Comparison of ENCODE assay signal across 8 cellular contexts in the genomic region with DNA sequence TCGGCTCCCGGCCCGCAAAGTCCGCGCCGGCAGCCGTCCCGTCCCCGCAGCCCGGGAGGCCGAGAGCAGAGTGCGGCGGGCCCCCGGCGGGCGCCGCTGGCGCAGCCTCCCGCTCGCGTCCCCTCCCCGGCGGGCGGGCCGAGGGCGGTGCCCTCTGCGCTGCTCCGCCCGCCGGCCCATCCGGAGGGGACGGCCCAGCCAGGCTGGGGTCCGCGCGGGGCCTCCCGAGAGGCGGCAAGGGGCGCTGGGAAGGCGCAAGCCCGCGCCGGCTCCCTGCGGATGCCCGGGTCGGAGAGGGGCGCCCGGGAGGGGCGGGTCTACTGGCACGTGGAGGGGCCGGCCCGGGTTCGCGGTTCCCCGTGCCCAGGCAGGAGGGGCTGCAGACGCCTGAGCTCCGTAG. TPM values are rescaled to one million over a fixed set of nuclear protein-coding genes. Genes with fewer than 3 reads are reported as not detected.
DNase-seq lines count a peak whose midpoint lies in the region; ATAC-seq, FAIRE-seq and TF ChIP-seq lines count a peak whose summit lies in the region.

A gene (minus strand): TSS at position 74 of the 400 bp plus-strand sequence. CDS start 126 bp downstream, outside the sequence.
A gene (plus strand): TSS at position 179 of the 400 bp plus-strand sequence. CDS start 1,783 bp downstream, outside the sequence.

- H3K9me1 ChIP-seq in keratinocyte (ENCODE audit: control insufficient read depth, extremely low read depth, insufficient read depth, low read length) = no peaks in the 10 kb centered on the region

- no peak for FAIRE-seq in keratinocyte (lab: Jason Lieb, UNC)

- TF ChIP-seq POLR2A in breast epithelium (IDR thresholded peaks at IDR 0.05) = peak; percentile 5

- intact Hi-C loops in breast epithelium (cut with DNase I; ENCODE audit: low total_unique reads) = loop anchor here (1.0 kb wide), 1 partner anchor 23 kb away; no protein-coding TSS in a partner anchor

- DNase-seq in DMS 273 (lab: John Stamatoyannopoulos, UW; ENCODE audit: unreplicated experiment) (peak; percentile 91), HuH-7.5 (ENCODE audit: low spot score) (peak; percentile 60), T-helper 1 cell (peak in 3 of 5 donors; percentile 27 to 47 (median 27)), breast epithelium (ENCODE audit: low spot score in 2 of 2) (no peak), keratinocyte (ENCODE audit: low read depth, low spot score) (no peak), retina (no peak)
- peak; percentile 20 to 39 for DNase-seq in stimulated activated CD4-positive, alpha-beta T cell treated with anti-CD3 and anti-CD28 coated beads, Interleukin-12 subunit alpha, Interleukin-12 subunit beta, amount 100 ng/mL, for 24 hours (ENCODE audit: low read depth in 2 of 2)

- peak; percentile 23 for ATAC-seq in GM19468 (IDR thresholded peaks at IDR 0.05; ENCODE audit: extremely low read depth, unreplicated experiment)

- no peaks in the 10 kb centered on the region for H4K20me1 ChIP-seq in keratinocyte (ENCODE audit: control insufficient read depth, extremely low read depth, insufficient read depth, low read length)

- H3K4me1 ChIP-seq in breast epithelium (peaks cover 0 to 10% of the 10 kb centered on the region in 2 donors), keratinocyte (ENCODE audit: control insufficient read depth, extremely low read depth, insufficient read depth, low read length) (peaks cover 22% of the 10 kb centered on the region)

- peaks cover 21% of the 10 kb centered on the region for H3K79me2 ChIP-seq in keratinocyte (ENCODE audit: control insufficient read depth, insufficient read depth, low read length)

- peak within 1 kb of the TSS; percentile 74 for H3K4me2 ChIP-seq in keratinocyte (ENCODE audit: control insufficient read depth, extremely low read depth, insufficient read depth, low read depth, low read length)

- H3K9me3 ChIP-seq in breast epithelium (no peaks in the 10 kb centered on the region), keratinocyte (ENCODE audit: control insufficient read depth, low read depth, low read length) (no peaks in the 10 kb centered on the region)

- dilution Hi-C loops in keratinocyte (cut with MboI; ENCODE audit: extremely low pct_ligation_motif_present, low sequenced_read_pairs) = no loop called here

- H3K9ac ChIP-seq in keratinocyte (ENCODE audit: control insufficient read depth, extremely low read depth, insufficient read depth, low read length) = peak within 1 kb of the TSS; percentile 83

- H3K36me3 ChIP-seq in breast epithelium (no peaks in the 10 kb centered on the region), keratinocyte (ENCODE audit: control insufficient read depth in 2 of 2, extremely low read depth in 1 of 2, insufficient read depth in 2 of 2, low read length in 2 of 2) (peaks cover 8 to 11% of the 10 kb centered on the region in 2 experiments)

- peak within 1 kb of the TSS; percentile 64 for H2AFZ ChIP-seq in keratinocyte (ENCODE audit: control insufficient read depth, low read length)

- no peaks in the 10 kb centered on the region for H3K27me3 ChIP-seq in breast epithelium
- no peaks in the 10 kb centered on the region for H3K27me3 ChIP-seq in keratinocyte (ENCODE audit: control insufficient read depth, extremely low read depth, insufficient read depth, low read length)

- H3K27ac ChIP-seq in breast epithelium (peak within 1 kb of the TSS; percentile 99 to 100), keratinocyte (ENCODE audit: control insufficient read depth, insufficient read depth, low read length) (peak within 1 kb of the TSS; percentile 82)

- TF ChIP-seq CTCF in breast epithelium (IDR thresholded peaks at IDR 0.05) = no peak
- TF ChIP-seq CTCF in keratinocyte (optimal IDR thresholded peaks at IDR 0.05 in 1 of 3, IDR thresholded peaks at IDR 0.05 in 1 of 3, conservative IDR thresholded peaks at IDR 0.05 in 1 of 3; ENCODE audit: extremely low read depth in 1 of 3, insufficient read depth in 2 of 3, low read length in 3 of 3) = no peak

- peak within 1 kb of the TSS; percentile 70 to 98 (median 88) for H3K4me3 ChIP-seq in breast epithelium
- H3K4me3 ChIP-seq in keratinocyte (ENCODE audit: control insufficient read depth in 2 of 3, extremely low read depth in 1 of 3, insufficient read depth in 2 of 3, low read depth in 1 of 3, low read length in 3 of 3) = peak within 1 kb of the TSS; percentile 59 to 97 (median 95)

RNA-seq across cellular contexts. Expression of the first gene that starts in this region (rescaled TPM):
- 1 to 10 TPM; 2.1 to 4.2 (median 2.6) TPM for total RNA-seq in breast epithelium
- 3.1 to 3.3 TPM (median 3.2 TPM) in 3 replicates for polyA plus RNA-seq in keratinocyte
- polyA plus RNA-seq in keratinocyte (2011; ENCODE audit: low read depth) = 2.0 TPM
- 1.2 and 1.7 TPM in 2 replicates for polyA plus RNA-seq in keratinocyte (2011; cell fraction: cytosol; rRNA removed)
- polyA plus RNA-seq in keratinocyte (2011; cell fraction: nucleus; rRNA removed) = 9.8 and 12.7 TPM in 2 replicates
- 1.7 and 2.6 TPM in 2 replicates for polyA plus RNA-seq in keratinocyte (2012; ENCODE audit: low replicate concordance)
- polyA minus RNA-seq in keratinocyte = 4.9 to 11.4 TPM (median 5.6 TPM) in 3 replicates
- 15.9 TPM for polyA minus RNA-seq in keratinocyte (2011; cell fraction: cytosol; rRNA and poly(A)+ RNA removed)
- polyA minus RNA-seq in keratinocyte (2011; cell fraction: nucleus; rRNA and poly(A)+ RNA removed) = 4.9 and 10.5 TPM in 2 replicates

RNA-seq across cellular contexts. Expression of the second gene that starts in this region (rescaled TPM):
- 100 to 1,000 TPM in 1 of 3 donors, 10 to 100 TPM in 2; 63.7 to 101 (median 99.5) TPM for total RNA-seq in breast epithelium
- polyA plus RNA-seq in keratinocyte = 132 to 202 TPM (median 135 TPM) in 3 replicates
- polyA plus RNA-seq in keratinocyte (2011; ENCODE audit: low read depth) = 34.8 TPM
- 122 and 127 TPM in 2 replicates for polyA plus RNA-seq in keratinocyte (2011; cell fraction: cytosol; rRNA removed)
- polyA plus RNA-seq in keratinocyte (2011; cell fraction: nucleus; rRNA removed) = 263 and 367 TPM in 2 replicates
- 80.1 and 82.0 TPM in 2 replicates for polyA plus RNA-seq in keratinocyte (2012; ENCODE audit: low replicate concordance)
- polyA minus RNA-seq in keratinocyte = 33.1 to 71.8 TPM (median 37.7 TPM) in 3 replicates
- 39.3 TPM for polyA minus RNA-seq in keratinocyte (2011; cell fraction: cytosol; rRNA and poly(A)+ RNA removed)
- polyA minus RNA-seq in keratinocyte (2011; cell fraction: nucleus; rRNA and poly(A)+ RNA removed) = 34.3 and 40.5 TPM in 2 replicates

Comparison
In these comparisons a context has a peak if more than half of its experiments do, and no peak if none do; other contexts are left out.
1. DNase-seq: peak in DMS 273 (single experiment), HuH-7.5 (single experiment), T-helper 1 cell (3 of 5) and stimulated activated CD4-positive, alpha-beta T cell treated with anti-CD3 and anti-CD28 coated beads, Interleukin-12 subunit alpha, Interleukin-12 subunit beta, amount 100 ng/mL, for 24 hours (2 of 2); none in breast epithelium (0 of 2), keratinocyte (single experiment) and retina (single experiment).